In the genomic region with DNA sequence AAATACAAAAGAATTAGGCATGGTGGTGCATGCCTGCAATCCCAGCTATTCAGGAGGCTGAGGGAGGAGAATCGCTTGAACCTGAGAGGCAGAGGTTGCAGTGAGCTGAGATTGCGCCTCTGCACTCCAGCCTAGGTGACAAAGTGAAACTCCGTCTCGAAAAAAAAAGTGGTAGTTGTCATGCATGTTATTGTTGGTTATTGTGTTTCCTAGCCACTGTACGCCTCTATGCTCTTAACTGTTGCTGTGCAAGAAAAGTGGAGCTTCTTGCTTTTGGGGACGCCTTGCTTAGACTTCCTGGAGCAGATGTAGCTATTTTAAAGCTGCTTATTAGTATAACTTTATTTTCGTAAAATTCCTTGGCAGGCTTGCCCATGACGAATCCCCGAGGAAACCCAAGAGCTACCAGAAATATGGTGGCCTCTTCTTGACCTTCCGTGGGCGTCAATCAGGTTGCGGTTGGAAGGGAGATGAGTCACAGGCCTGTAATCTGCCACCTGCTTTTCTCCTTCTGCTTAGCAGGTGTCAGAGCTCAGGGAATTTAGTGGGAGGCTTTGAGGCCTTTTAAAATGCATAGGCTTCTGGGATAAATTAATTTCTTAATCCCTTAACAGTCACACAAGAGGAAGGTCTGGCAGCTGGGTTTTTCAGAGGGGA, we compare ENCODE assay signal across 8 cellular contexts. TPM values are rescaled to one million over a fixed set of nuclear protein-coding genes. Genes with fewer than 3 reads are reported as not detected.
DNase-seq lines count a peak whose midpoint lies in the region; ATAC-seq and TF ChIP-seq lines count a peak whose summit lies in the region.

No MANE protein-coding gene starts in this region.

- H2BK5ac ChIP-seq in mesendoderm (ENCODE audit: low read length), result no peak overlapping the region

- H3K27ac ChIP-seq in mesendoderm (ENCODE audit: low read depth, low read length), result no peak overlapping the region

- H3K36me3 ChIP-seq in mesendoderm (ENCODE audit: control insufficient read depth, insufficient read depth, low read length), result no peaks in the 10 kb centered on the region

- H3K4ac ChIP-seq in mesendoderm (ENCODE audit: low read depth, low read length), result no peak overlapping the region

- no peak overlapping the region for H3K4me2 ChIP-seq in mesendoderm (ENCODE audit: low read length)

- H3K4me3 Mint-ChIP-seq in brain, result peak overlapping the region in 1 of 5 experiments; percentile 26
- peak overlapping the region; percentile 36 for H3K4me3 Mint-ChIP-seq in stimulated activated memory B cell treated with anti-CD40 and anti-IgM and Interleukin-4, amounts not matched to agents 10 μg/mL and 1 μg/mL and 100 μg/mL, for 72 hours

- no peaks in the 10 kb centered on the region for H3K27me3 Mint-ChIP-seq in brain
- H3K27me3 Mint-ChIP-seq in stimulated activated memory B cell treated with anti-CD40 and anti-IgM and Interleukin-4, amounts not matched to agents 10 μg/mL and 1 μg/mL and 100 μg/mL, for 72 hours, result no peaks in the 10 kb centered on the region

- WGBS in mesendoderm (ENCODE audit: extremely low coverage, insufficient coverage, low lambda C conversion rate), result no CpG with 5 or more reads among the region's 12 CpGs

- H3K79me2 ChIP-seq in mesendoderm (ENCODE audit: control insufficient read depth, insufficient read depth, low read length), result no peaks in the 10 kb centered on the region

- H3K27ac Mint-ChIP-seq in brain, result peak overlapping the region in 4 of 5 experiments; percentile 44 to 95 (median 84)
- H3K27ac Mint-ChIP-seq in stimulated activated memory B cell treated with anti-CD40 and anti-IgM and Interleukin-4, amounts not matched to agents 10 μg/mL and 1 μg/mL and 100 μg/mL, for 72 hours, result peak overlapping the region; percentile 50

- no peak overlapping the region for H4K8ac ChIP-seq in mesendoderm (ENCODE audit: low read depth, low read length)

- H4K5ac ChIP-seq in mesendoderm (ENCODE audit: low read length), result no peak overlapping the region

- H3K9ac ChIP-seq in mesendoderm (ENCODE audit: low read length), result no peak overlapping the region

- H3K4me1 ChIP-seq in mesendoderm (ENCODE audit: control insufficient read depth, low read depth, low read length), result no peaks in the 10 kb centered on the region

- peaks cover 27% of the 10 kb centered on the region for H3K4me1 Mint-ChIP-seq in brain
- H3K4me1 Mint-ChIP-seq in stimulated activated memory B cell treated with anti-CD40 and anti-IgM and Interleukin-4, amounts not matched to agents 10 μg/mL and 1 μg/mL and 100 μg/mL, for 72 hours, result peaks cover 19% of the 10 kb centered on the region

- TF ChIP-seq CTCF in brain (conservative IDR thresholded peaks at IDR 0.05), result no peak

- no peak overlapping the region for H3K23ac ChIP-seq in mesendoderm (ENCODE audit: low read length)

- H2BK15ac ChIP-seq in mesendoderm (replicated peaks; ENCODE audit: low read depth), result no peak overlapping the region

- H3K27me3 ChIP-seq in mesendoderm (ENCODE audit: insufficient read depth, low read length, poor library complexity), result no peaks in the 10 kb centered on the region

- H3K9me3 Mint-ChIP-seq in brain, result peaks cover 4 to 13% (median 6%) of the 10 kb centered on the region in 5 experiments
- H3K9me3 Mint-ChIP-seq in stimulated activated memory B cell treated with anti-CD40 and anti-IgM and Interleukin-4, amounts not matched to agents 10 μg/mL and 1 μg/mL and 100 μg/mL, for 72 hours, result no peaks in the 10 kb centered on the region

- no peaks in the 10 kb centered on the region for H3K79me1 ChIP-seq in mesendoderm (ENCODE audit: low read length)

- H2BK120ac ChIP-seq in mesendoderm (ENCODE audit: low read depth, low read length), result no peak overlapping the region

- no peak overlapping the region for H3K56ac ChIP-seq in mesendoderm (ENCODE audit: low read length)

- peak; percentile 95 for ATAC-seq in GM21529 (IDR thresholded peaks at IDR 0.05; ENCODE audit: unreplicated experiment)
- ATAC-seq in stimulated activated memory B cell treated with anti-CD40 and anti-IgM and Interleukin-4, amounts not matched to agents 10 μg/mL and 1 μg/mL and 100 μg/mL, for 72 hours, result peak; percentile 91

- no peaks in the 10 kb centered on the region for H3K36me3 Mint-ChIP-seq in brain
- H3K36me3 Mint-ChIP-seq in stimulated activated memory B cell treated with anti-CD40 and anti-IgM and Interleukin-4, amounts not matched to agents 10 μg/mL and 1 μg/mL and 100 μg/mL, for 72 hours, result peaks cover 2% of the 10 kb centered on the region

- DNase-seq in DMS53 (lab: John Stamatoyannopoulos, UW) (peak; percentile 96), HT-29 (ENCODE audit: low spot score) (peak; percentile 96), T-helper 2 cell (peak in 4 of 5 experiments; percentile 21 to 81 (median 54)), mesendoderm (peak; percentile 37), NCI-H446 treated with DMSO at 0.1 percent for 48 hours (lab: John Stamatoyannopoulos, UW) (no peak)

- no peak overlapping the region for H3K4me3 ChIP-seq in mesendoderm (ENCODE audit: low read length)

- no peak overlapping the region for H2AK5ac ChIP-seq in mesendoderm (ENCODE audit: low read length)

- no peak overlapping the region for H3K18ac ChIP-seq in mesendoderm (ENCODE audit: low read length)

RNA-seq across cellular contexts. Expression of gene GABRR2, which starts 17.3 kb away (rescaled TPM):
- total RNA-seq in HT-29 (2014; rRNA removed; shearing (Covaris generic)), result not detected in 2 replicates
- polyA plus RNA-seq in brain (ENCODE audit: insufficient read depth, low read depth, low replicate concordance), result not detected
- 0.04 TPM for polyA plus RNA-seq in mesendoderm (2013, experiment 1 of 2)
- polyA plus RNA-seq in mesendoderm (2013, experiment 2 of 2), result 0.03 TPM

RNA-seq across cellular contexts. Expression of gene UBE2J1, which starts 54.7 kb away (rescaled TPM):
- total RNA-seq in HT-29 (2014; rRNA removed; shearing (Covaris generic)), result 19.9 and 22.1 TPM in 2 replicates
- 29.1 TPM for polyA plus RNA-seq in brain (ENCODE audit: insufficient read depth, low read depth, low replicate concordance)
- 34.6 TPM for polyA plus RNA-seq in mesendoderm (2013, experiment 1 of 2)
- 35.3 TPM for polyA plus RNA-seq in mesendoderm (2013, experiment 2 of 2)
